30 cellular contexts compared by ENCODE assay signal in the genomic region with DNA sequence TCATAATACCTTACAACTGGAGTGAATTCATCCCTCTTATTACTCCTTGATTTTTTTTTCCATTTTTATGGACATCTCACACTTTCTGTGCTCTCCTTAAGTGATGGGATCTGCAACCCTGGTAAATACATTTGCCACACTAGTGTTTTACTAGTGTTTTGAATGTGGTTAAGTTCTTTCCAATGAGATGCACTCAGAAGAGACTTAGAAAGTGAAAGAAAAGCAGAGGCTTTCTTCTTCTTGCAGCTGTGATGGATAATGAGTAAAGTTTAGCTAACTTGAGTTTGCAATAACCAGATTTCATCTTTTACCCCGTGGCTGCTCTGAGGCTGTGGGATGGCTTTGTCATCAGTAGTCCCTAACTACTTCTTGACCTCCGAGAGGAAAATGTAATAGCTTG.
DNase-seq lines count a peak whose midpoint lies in the region; ATAC-seq and TF ChIP-seq lines count a peak whose summit lies in the region.
"Had no signal": no experiment of that assay in that cellular context is flagged by ENCODE, and none has a peak within 500 bp of the region (broad histone marks: within the 10 kb centered on the region; RNA-seq: fewer than 3 reads in every experiment).

No MANE protein-coding gene starts in this region.

- no peak overlapping the region for H3K27ac Mint-ChIP-seq in glutamatergic neuron (ENCODE audit: unreplicated experiment)
- H3K27ac Mint-ChIP-seq: activated CD4-positive, alpha-beta T cell treated with anti-CD3 and anti-CD28 coated beads, Interleukin-2, amount 10 ng/mL, durations not matched to agents 24 days and 14 days; activated naive CD8-positive, alpha-beta T cell treated with anti-CD3 and anti-CD28 coated beads for 36 hours; naive B cell; progenitor cell of endocrine pancreas; WTC11 had no signal

- H3K9me3 Mint-ChIP-seq in glutamatergic neuron (ENCODE audit: unreplicated experiment), result peaks cover 8% of the 10 kb centered on the region

- ATAC-seq in GM18868 (IDR thresholded peaks at IDR 0.05; ENCODE audit: unreplicated experiment) (peak; percentile 70), GM21825 (IDR thresholded peaks at IDR 0.05; ENCODE audit: unreplicated experiment) (peak; percentile 55), HG03135 (IDR thresholded peaks at IDR 0.05; ENCODE audit: unreplicated experiment) (peak; percentile 65), left cardiac atrium (no peak), upper lobe of left lung (ENCODE audit: low FRiP score in 2 of 2) (no peak)
- ATAC-seq: gastrocnemius medialis, lower lobe of right lung, right lobe of liver, WTC11 had no signal

- no peaks in the 10 kb centered on the region for H3K4me1 ChIP-seq in upper lobe of left lung
- H3K4me1 ChIP-seq: breast epithelium, gastrocnemius medialis, lower lobe of right lung, right lobe of liver, spleen, stomach, vagina had no signal

- no peak overlapping the region for H3K27ac ChIP-seq in upper lobe of left lung
- H3K27ac ChIP-seq: breast epithelium, gastrocnemius medialis, hepatocyte, lower lobe of right lung, neutrophil, PC-9, right lobe of liver, spleen, stomach, vagina had no signal

- intact Hi-C loops in left cardiac atrium (cut with DNase I), result no loop called here

- no peak for TF ChIP-seq POLR2A in upper lobe of left lung (IDR thresholded peaks at IDR 0.05)

- no peaks in the 10 kb centered on the region for H3K27me3 Mint-ChIP-seq in glutamatergic neuron (ENCODE audit: unreplicated experiment)
- H3K27me3 Mint-ChIP-seq: activated CD4-positive, alpha-beta T cell treated with anti-CD3 and anti-CD28 coated beads, Interleukin-2, amount 10 ng/mL, durations not matched to agents 24 days and 14 days; activated naive CD8-positive, alpha-beta T cell treated with anti-CD3 and anti-CD28 coated beads for 36 hours; naive B cell; progenitor cell of endocrine pancreas had no signal

- H3K36me3 Mint-ChIP-seq in glutamatergic neuron (ENCODE audit: unreplicated experiment), result peaks cover 13% of the 10 kb centered on the region
- H3K36me3 Mint-ChIP-seq: activated naive CD8-positive, alpha-beta T cell treated with anti-CD3 and anti-CD28 coated beads for 36 hours; naive B cell had no signal

- no peaks in the 10 kb centered on the region for H3K36me3 ChIP-seq in upper lobe of left lung
- H3K36me3 ChIP-seq: breast epithelium, gastrocnemius medialis, lower lobe of right lung, neutrophil, right lobe of liver, spleen, stomach, vagina had no signal

- TF ChIP-seq CTCF in glutamatergic neuron (IDR thresholded peaks at IDR 0.05; ENCODE audit: partially characterized antibody, unreplicated experiment) (no peak), upper lobe of left lung (IDR thresholded peaks at IDR 0.05) (no peak)

- DNase-seq in glutamatergic neuron, result no peak
- DNase-seq in ecto neural progenitor cell (ENCODE audit: low spot score), result no peak
- DNase-seq in left cardiac atrium, result no peak
- DNase-seq in upper lobe of left lung, result no peak
- DNase-seq: activated CD4-positive, alpha-beta T cell treated with anti-CD3 and anti-CD28 coated beads, Interleukin-2, amount 10 ng/mL, durations not matched to agents 24 days and 14 days; activated effector memory CD4-positive, alpha-beta T cell treated with Interleukin-2 at 50 U/mL for 16 hours; activated naive CD8-positive, alpha-beta T cell treated with anti-CD3 and anti-CD28 coated beads for 36 hours; anterior cingulate cortex; gastrocnemius medialis; lower lobe of right lung; midbrain; naive B cell; NCI-H1417; NCI-H2029 treated with DMSO at 0.1 percent for 48 hours; NCI-H524; PC-9; right lobe of liver; SK-N-SH; spleen; stimulated activated CD4-positive, alpha-beta T cell treated with anti-CD3 and anti-CD28 coated beads, Interleukin-2, amount 100 ng/mL, for 24 hours; stomach had no signal

- no peaks in the 10 kb centered on the region for H3K4me1 Mint-ChIP-seq in glutamatergic neuron (ENCODE audit: low read depth, unreplicated experiment)
- H3K4me1 Mint-ChIP-seq: activated CD4-positive, alpha-beta T cell treated with anti-CD3 and anti-CD28 coated beads, Interleukin-2, amount 10 ng/mL, durations not matched to agents 24 days and 14 days; activated naive CD8-positive, alpha-beta T cell treated with anti-CD3 and anti-CD28 coated beads for 36 hours; naive B cell had no signal

- no peak overlapping the region for H3K4me3 Mint-ChIP-seq in glutamatergic neuron (ENCODE audit: unreplicated experiment)
- H3K4me3 Mint-ChIP-seq: activated CD4-positive, alpha-beta T cell treated with anti-CD3 and anti-CD28 coated beads, Interleukin-2, amount 10 ng/mL, durations not matched to agents 24 days and 14 days; activated naive CD8-positive, alpha-beta T cell treated with anti-CD3 and anti-CD28 coated beads for 36 hours; naive B cell; WTC11 had no signal

- no peak overlapping the region for H3K4me3 ChIP-seq in upper lobe of left lung
- H3K4me3 ChIP-seq: breast epithelium, gastrocnemius medialis, hepatocyte, lower lobe of right lung, PC-9, right lobe of liver, spleen, stomach, vagina had no signal

- no peaks in the 10 kb centered on the region for H3K9me3 ChIP-seq in upper lobe of left lung
- H3K9me3 ChIP-seq: gastrocnemius medialis, lower lobe of right lung, neutrophil, right lobe of liver, SK-N-SH, vagina had no signal

- WGBS in upper lobe of left lung, 2 donors, result 39 to 50% methylated on average over 2 of the region's 2 CpGs

- no peaks in the 10 kb centered on the region for H3K27me3 ChIP-seq in upper lobe of left lung
- H3K27me3 ChIP-seq: breast epithelium, gastrocnemius medialis, hepatocyte, neutrophil, right lobe of liver, spleen, stomach, vagina had no signal

- no peak for TF ChIP-seq EP300 in upper lobe of left lung (IDR thresholded peaks at IDR 0.05)

Comparison
In these comparisons a context has a peak if more than half of its experiments do, and no peak if none do; other contexts are left out.
1. ATAC-seq: peak in GM18868 (single experiment), GM21825 (single experiment) and HG03135 (single experiment); none in left cardiac atrium (0 of 2) and upper lobe of left lung (0 of 2).